18 cellular contexts compared by ENCODE assay signal in genomic region chr2:123695449-123695848, GRCh38.
DNase-seq lines count a peak whose midpoint lies in the region; ATAC-seq, FAIRE-seq and TF ChIP-seq lines count a peak whose summit lies in the region.
"Had no signal": no experiment of that assay in that cellular context is flagged by ENCODE, and none has a peak within 500 bp of the region (broad histone marks: within the 10 kb centered on the region; RNA-seq: fewer than 3 reads in every experiment).

No MANE protein-coding gene starts in this region.

- WGBS in pancreas, 2 donors: 48 to 70% methylated on average over 5 of the region's 5 CpGs

- no peaks in the 10 kb centered on the region for H3K9me3 ChIP-seq in Loucy (ENCODE audit: insufficient read depth, low read depth, low read length)
- no peaks in the 10 kb centered on the region for H3K9me3 ChIP-seq in pancreas
- H3K9me3 ChIP-seq: BLaER1 had no signal

- H3K27ac ChIP-seq in pancreas: no peak overlapping the region
- H3K27ac ChIP-seq: A549, BLaER1 had no signal

- H3K27me3 ChIP-seq in Loucy (ENCODE audit: insufficient read depth, low read length, poor library complexity, severe bottlenecking) (no peaks in the 10 kb centered on the region), pancreas (no peaks in the 10 kb centered on the region)
- H3K27me3 ChIP-seq: BLaER1 had no signal

- H3K4me3 ChIP-seq in Jurkat, Clone E6-1 (ENCODE audit: low read length): no peak overlapping the region
- H3K4me3 ChIP-seq in Loucy (ENCODE audit: low read length, poor library complexity, severe bottlenecking) (peak overlapping the region; percentile 36), epithelial cell of esophagus (ENCODE audit: low read length) (no peak overlapping the region), pancreas (no peak overlapping the region)
- H3K4me3 ChIP-seq: A549, BLaER1, GM12878 had no signal

- H3K36me3 ChIP-seq in Loucy (ENCODE audit: insufficient read depth, low read length) (no peaks in the 10 kb centered on the region), pancreas (no peaks in the 10 kb centered on the region)
- H3K36me3 ChIP-seq: BLaER1 had no signal

- H4K20me1 ChIP-seq in Loucy (ENCODE audit: insufficient read depth, low read length, poor library complexity, severe bottlenecking): no peaks in the 10 kb centered on the region
- H4K20me1 ChIP-seq: BLaER1 had no signal

- H3F3A ChIP-seq in Loucy (ENCODE audit: low read depth): 0 out of 2 replicates have a peak, but pooled peaks cover 4% of the 10 kb centered on the region

- peak overlapping the region; percentile 55 for H3K9ac ChIP-seq in Loucy (ENCODE audit: low read depth, low read length, poor library complexity, severe bottlenecking)
- H3K9ac ChIP-seq: BLaER1 had no signal

- FAIRE-seq in pancreas (lab: Jason Lieb, UNC): no peak
- FAIRE-seq: A549, GM12878, GM18507 had no signal

- no peak for TF ChIP-seq CTCF in Loucy (conservative IDR thresholded peaks at IDR 0.05; ENCODE audit: low read length)
- no peak for TF ChIP-seq CTCF in epithelial cell of esophagus (IDR thresholded peaks at IDR 0.05; ENCODE audit: insufficient read depth, low read depth, low read length, missing control alignments)
- no peak for TF ChIP-seq CTCF in pancreas (IDR thresholded peaks at IDR 0.05)

- in situ Hi-C loops in ACHN (cut with HindIII; ENCODE audit: low pct_ligation_motif_present, low pct_unique_long_range_greater_than_20kb, low sequenced_read_pairs): no loop called here

- DNase-seq in Jurkat, Clone E6-1 (ENCODE audit: low read depth, low spot score): peak; percentile 65
- peak; percentile 82 for DNase-seq in OCI-M1 (lab: John Stamatoyannopoulos, UW)
- DNase-seq in epithelial cell of esophagus (ENCODE audit: low read depth): peak; percentile 25
- DNase-seq in ACHN: no peak
- DNase-seq in pancreas: no peak
- DNase-seq in central memory CD4-positive, alpha-beta T cell: no peak
- DNase-seq: AML-193; CD8-positive, alpha-beta memory T cell; DMS53; GOT3; H9; KG1 had no signal

- peak overlapping the region; percentile 59 for H3K4me2 ChIP-seq in Loucy (ENCODE audit: low read depth, low read length, poor library complexity, severe bottlenecking)
- H3K4me2 ChIP-seq: A549, BLaER1 had no signal

- no peaks in the 10 kb centered on the region for H3K9me2 ChIP-seq in Loucy (replicated peaks; ENCODE audit: low read depth, low read length)

- H2AFZ ChIP-seq in Loucy (ENCODE audit: low read length): no peak overlapping the region

- ATAC-seq in HG02623 (IDR thresholded peaks at IDR 0.05; ENCODE audit: unreplicated experiment) (no peak), pancreas (no peak)
- ATAC-seq: A549, GM12878 had no signal

- peaks cover 50% of the 10 kb centered on the region for H3K4me1 ChIP-seq in Loucy (ENCODE audit: insufficient read depth, low read length, poor library complexity, severe bottlenecking)
- H3K4me1 ChIP-seq in pancreas: no peaks in the 10 kb centered on the region
- H3K4me1 ChIP-seq: A549 had no signal

- intact Hi-C loops in pancreas (cut with DNase I): no loop called here

- H3K79me2 ChIP-seq in Loucy (ENCODE audit: insufficient read depth, low read length): no peaks in the 10 kb centered on the region

Comparison
In these comparisons a context has a peak if more than half of its experiments do, and no peak if none do; other contexts are left out.
1. DNase-seq: peak in Jurkat, Clone E6-1 (single experiment), OCI-M1 (single experiment) and epithelial cell of esophagus (single experiment); none in ACHN (single experiment), pancreas (0 of 6) and central memory CD4-positive, alpha-beta T cell (single experiment).